8 cellular contexts compared by ENCODE assay signal in the genomic region with DNA sequence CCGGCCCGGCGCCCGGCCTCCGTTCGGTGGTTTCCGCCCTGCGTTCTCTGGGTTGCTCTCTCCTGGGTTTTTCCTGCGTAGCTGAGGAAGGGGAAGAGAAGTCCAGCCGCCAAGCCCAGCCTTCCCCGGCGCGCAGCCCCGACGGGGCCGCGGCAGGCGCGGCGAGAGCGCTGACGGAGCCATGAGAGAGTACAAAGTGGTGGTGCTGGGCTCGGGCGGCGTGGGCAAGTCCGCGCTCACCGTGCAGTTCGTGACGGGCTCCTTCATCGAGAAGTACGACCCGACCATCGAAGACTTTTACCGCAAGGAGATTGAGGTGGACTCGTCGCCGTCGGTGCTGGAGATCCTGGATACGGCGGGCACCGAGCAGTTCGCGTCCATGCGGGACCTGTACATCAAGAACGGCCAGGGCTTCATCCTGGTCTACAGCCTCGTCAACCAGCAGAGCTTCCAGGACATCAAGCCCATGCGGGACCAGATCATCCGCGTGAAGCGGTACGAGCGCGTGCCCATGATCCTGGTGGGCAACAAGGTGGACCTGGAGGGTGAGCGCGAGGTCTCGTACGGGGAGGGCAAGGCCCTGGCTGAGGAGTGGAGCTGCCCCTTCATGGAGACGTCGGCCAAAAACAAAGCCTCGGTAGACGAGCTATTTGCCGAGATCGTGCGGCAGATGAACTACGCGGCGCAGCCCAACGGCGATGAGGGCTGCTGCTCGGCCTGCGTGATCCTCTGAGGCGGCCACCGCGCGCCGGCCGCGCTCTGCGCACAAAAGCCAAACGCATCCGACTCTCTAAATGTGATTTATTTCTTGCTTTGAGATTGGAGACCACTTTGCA. TPM values are rescaled to one million over a fixed set of nuclear protein-coding genes. Genes with fewer than 3 reads are reported as not detected.
A peak's percentile ranks its signal among the peaks of the same experiment; 100 is the strongest.
DNase-seq lines count a peak whose midpoint lies in the region; ATAC-seq and TF ChIP-seq lines count a peak whose summit lies in the region.

No MANE protein-coding gene starts in this region.

- H3K36me3 Mint-ChIP-seq in type B pancreatic cell: peaks cover 32% of the 10 kb centered on the region

- H3K27ac Mint-ChIP-seq in type B pancreatic cell: peak overlapping the region; percentile 92

- H3K27me3 Mint-ChIP-seq in type B pancreatic cell: no peaks in the 10 kb centered on the region

- no peak for TF ChIP-seq CTCF in type B pancreatic cell (conservative IDR thresholded peaks at IDR 0.05)

- H3K4me3 Mint-ChIP-seq in type B pancreatic cell: peak overlapping the region; percentile 99

- DNase-seq in DMS153 treated with DMSO at 0.1 percent for 48 hours (lab: John Stamatoyannopoulos, UW; ENCODE audit: unreplicated experiment) (peak; percentile 31), DMS153 (lab: John Stamatoyannopoulos, UW) (no peak), OCI-M1 (lab: John Stamatoyannopoulos, UW) (peak; percentile 50), activated gamma-delta T cell (lab: John Stamatoyannopoulos, UW) (peak; percentile 43), foreskin melanocyte (peak; percentile 50), nucleus accumbens (lab: John Stamatoyannopoulos, UW) (peak in 44 of 56 donors; percentile 14 to 75 (median 44)), type B pancreatic cell (ENCODE audit: extremely low spot score, unreplicated experiment) (no peak)

- peak; percentile 3 for ATAC-seq in HG02870 (IDR thresholded peaks at IDR 0.05; ENCODE audit: unreplicated experiment)

- H3K9me3 Mint-ChIP-seq in type B pancreatic cell: no peaks in the 10 kb centered on the region

- peaks cover 45% of the 10 kb centered on the region for H3K4me1 Mint-ChIP-seq in type B pancreatic cell (ENCODE audit: unreplicated experiment)

RNA-seq across cellular contexts. Expression of gene RAP2B, which starts 0.7 kb away (rescaled TPM):
- 16.5 and 33.1 TPM in 2 replicates for total RNA-seq in type B pancreatic cell (ENCODE audit: low replicate concordance)

Comparison
In these comparisons a context has a peak if more than half of its experiments do, and no peak if none do; other contexts are left out.
1. DNase-seq: peak in DMS153 treated with DMSO at 0.1 percent for 48 hours (single experiment), OCI-M1 (single experiment), activated gamma-delta T cell (single experiment), foreskin melanocyte (single experiment) and nucleus accumbens (44 of 56); none in DMS153 (single experiment) and type B pancreatic cell (single experiment).